17 cellular contexts compared by ENCODE assay signal in genomic region chr12:76176935-76177334, GRCh38.
"Had no signal": no experiment of that assay in that cellular context is flagged by ENCODE, and none has a peak within 500 bp of the region (broad histone marks: within the 10 kb centered on the region; RNA-seq: fewer than 3 reads in every experiment).

No MANE protein-coding gene starts in this region.

- ATAC-seq: left lung; stimulated activated naive CD8-positive, alpha-beta T cell treated with anti-CD3 and anti-CD28 coated beads, Interleukin-15, Interleukin-2, amounts not matched to agents 100 U/mL and 50 U/mL, for 24 hours; T-helper 17 cell had no signal

- H3K36me3 ChIP-seq: left lung, tibial artery had no signal

- H3K27ac ChIP-seq: left lung, tibial artery, VCaP had no signal

- H3K27me3 Mint-ChIP-seq: progenitor cell of endocrine pancreas had no signal

- H3K36me3 Mint-ChIP-seq: activated naive CD8-positive, alpha-beta T cell had no signal

- DNase-seq: activated CD4-positive, alpha-beta T cell treated with anti-CD3 and anti-CD28 coated beads, Interleukin-2, amount 50 U/mL, for 1 hour; activated CD4-positive, CD25-positive, alpha-beta regulatory T cell treated with anti-CD3 and anti-CD28 coated beads, Interleukin-2, amount 50 U/mL, for 72 hours; activated gamma-delta T cell treated with Interleukin-2 at 50 U/mL for 16 hours; effector CD4-positive, alpha-beta T cell; hippocampal formation; left lung; occipital lobe; stimulated activated CD4-positive, alpha-beta T cell treated with anti-CD3 and anti-CD28 coated beads, Interleukin-12 subunit alpha, Interleukin-12 subunit beta, amount 100 ng/mL, for 4 hours; stimulated activated CD4-positive, alpha-beta T cell treated with anti-CD3 and anti-CD28 coated beads, Interleukin-2, amount 100 ng/mL, for 24 hours; stimulated activated naive CD8-positive, alpha-beta T cell treated with anti-CD3 and anti-CD28 coated beads, Interleukin-15, Interleukin-2, amounts not matched to agents 100 U/mL and 50 U/mL, for 24 hours; substantia nigra; T-helper 17 cell; tibial artery had no signal

- H3K9me3 ChIP-seq: left lung, tibial artery had no signal

- H3K4me3 ChIP-seq: left lung, tibial artery had no signal

- H3K9me3 Mint-ChIP-seq: activated T-helper 1 cell treated with anti-CD3 and anti-CD28 coated beads, Interleukin-12 subunit alpha, Interleukin-12 subunit beta, Interleukin-2, Interleukin-4 antibody, amounts not matched to agents 30 ng/mL and 10 ng/mL and 1 ng/mL, durations not matched to agents 14 hours and 24 hours and 36 hours had no signal

- H3K27me3 ChIP-seq: left lung, tibial artery had no signal

- H3K4me1 ChIP-seq: left lung, tibial artery had no signal

- H3K4me3 Mint-ChIP-seq: activated naive CD8-positive, alpha-beta T cell; activated T-helper 1 cell treated with anti-CD3 and anti-CD28 coated beads, Interleukin-12 subunit alpha, Interleukin-12 subunit beta, Interleukin-2, Interleukin-4 antibody, amounts not matched to agents 30 ng/mL and 10 ng/mL and 1 ng/mL, durations not matched to agents 14 hours and 24 hours and 36 hours; T-helper 17 cell had no signal
